17 cellular contexts compared by ENCODE assay signal in genomic region chr11:69204246-69205124, GRCh38. TPM values are rescaled to one million over a fixed set of nuclear protein-coding genes. Genes with fewer than 3 reads are reported as not detected.
"Had no signal": no experiment of that assay in that cellular context is flagged by ENCODE, and none has a peak within 500 bp of the region (broad histone marks: within the 10 kb centered on the region; RNA-seq: fewer than 3 reads in every experiment).

No MANE protein-coding gene starts in this region.

- H3K27ac ChIP-seq: dorsolateral prefrontal cortex, gastrocnemius medialis, heart left ventricle, prostate gland, right lobe of liver, uterus had no signal

- H3K9me3 ChIP-seq: gastrocnemius medialis, mucosa of descending colon, prostate gland, right lobe of liver, uterus had no signal

- ATAC-seq: activated T-helper 17 cell treated with anti-CD3 and anti-CD28 coated beads, Interleukin-2, amount 50 U/mL, for 72 hours; gastrocnemius medialis; heart left ventricle; left lobe of liver; mucosa of descending colon; naive thymus-derived CD4-positive, alpha-beta T cell had no signal

- H3K4me1 ChIP-seq: gastrocnemius medialis, prostate gland, right lobe of liver, uterus had no signal

- H3K27me3 ChIP-seq: right lobe of liver, uterus had no signal

- H3K4me3 ChIP-seq: dorsolateral prefrontal cortex, gastrocnemius medialis, heart left ventricle, mucosa of descending colon, prostate gland, right lobe of liver, uterus had no signal

- DNase-seq: activated CD4-positive, alpha-beta T cell treated with anti-CD3 and anti-CD28 coated beads, Interleukin-2, amount 50 U/mL, for 1 hour; activated naive CD4-positive, alpha-beta T cell treated with anti-CD3 and anti-CD28 coated beads, Interleukin-2, amount 50 U/mL, for 16 hours; erythroblast; gastrocnemius medialis; heart left ventricle; mucosa of descending colon; naive thymus-derived CD4-positive, alpha-beta T cell; occipital lobe; stimulated activated CD4-positive, alpha-beta T cell treated with anti-CD3 and anti-CD28 coated beads, Interleukin-1b, Interleukin-23, amount 100 ng/mL, for 48 hours; uterus had no signal

- FAIRE-seq: astrocyte, bronchial epithelial cell had no signal

- H3K36me3 ChIP-seq: gastrocnemius medialis, heart left ventricle, prostate gland, right lobe of liver, uterus had no signal

RNA-seq across cellular contexts. Expression of gene SMIM38, which starts 48.8 kb away (rescaled TPM):
- total RNA-seq: astrocyte, left lobe of liver, right lobe of liver had no signal
- polyA plus RNA-seq: naive thymus-derived CD4-positive, alpha-beta T cell had no signal
